Comparison of ENCODE assay signal across 18 cellular contexts in the genomic region with DNA sequence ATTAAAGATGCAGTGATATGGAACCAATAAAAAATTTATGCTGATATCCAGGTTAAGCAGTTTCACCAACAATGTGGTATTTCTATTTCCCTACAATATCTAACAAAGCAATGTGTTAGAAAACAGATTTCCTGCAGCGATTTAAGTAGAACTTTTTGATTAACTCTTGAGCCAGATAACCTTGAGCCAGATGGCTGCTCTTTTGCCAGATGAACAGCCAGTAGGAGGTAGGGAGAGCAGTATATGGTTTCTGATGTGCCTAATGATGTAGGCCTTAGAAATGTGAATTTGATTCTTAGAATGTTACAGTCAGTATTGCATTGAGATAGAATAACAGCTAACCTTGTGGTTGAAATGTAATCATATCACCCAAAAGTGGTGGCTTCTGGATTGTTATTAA. TPM values are rescaled to one million over a fixed set of nuclear protein-coding genes. Genes with fewer than 3 reads are reported as not detected.
DNase-seq lines count a peak whose midpoint lies in the region; ATAC-seq, FAIRE-seq and TF ChIP-seq lines count a peak whose summit lies in the region.
"Had no signal": no experiment of that assay in that cellular context is flagged by ENCODE, and none has a peak within 500 bp of the region (broad histone marks: within the 10 kb centered on the region; RNA-seq: fewer than 3 reads in every experiment).

No MANE protein-coding gene starts in this region.

- in situ Hi-C loops in GM13977 (cut with MboI; ENCODE audit: low pct_unique_long_range_greater_than_20kb, low sequenced_read_pairs, unreplicated experiment): no loop called here

- DNase-seq in activated CD4-positive, CD25-positive, alpha-beta regulatory T cell treated with anti-CD3 and anti-CD28 coated beads, Interleukin-2, amount 50 U/mL, for 72 hours: no peak
- DNase-seq in GM12891 (ENCODE audit: insufficient read length, low spot score) (no peak), NCI-H82 treated with DMSO at 0.1 percent for 48 hours (lab: John Stamatoyannopoulos, UW; ENCODE audit: unreplicated experiment) (peak; percentile 9), cerebellum (ENCODE audit: low spot score) (peak; percentile 38), left ventricle myocardium inferior (no peak), superior temporal gyrus (ENCODE audit: extremely low spot score) (no peak), GM13977 (ENCODE audit: low spot score) (no peak)
- DNase-seq: CD4-positive, CD25-positive, alpha-beta regulatory T cell; DMS79 treated with DMSO at 0.1 percent for 48 hours; EL; GDM1; GM23248; IMR-90; KBM-7 had no signal

- peaks cover 5% of the 10 kb centered on the region for H3K4me1 ChIP-seq in left ventricle myocardium inferior
- H3K4me1 ChIP-seq: BLaER1 treated with 17β-estradiol and CSF1 and Interleukin-3, amounts not matched to agents 10 nM and 100 nM had no signal

- no peak overlapping the region for H3K4me3 ChIP-seq in left ventricle myocardium inferior
- H3K4me3 ChIP-seq: BLaER1 treated with 17β-estradiol and CSF1 and Interleukin-3, amounts not matched to agents 10 nM and 100 nM; GM23248; HAP-1 had no signal

- H3K27ac ChIP-seq in left ventricle myocardium inferior (replicated peaks): no peak overlapping the region
- H3K27ac ChIP-seq: 22Rv1; BLaER1 treated with 17β-estradiol and CSF1 and Interleukin-3, amounts not matched to agents 10 nM and 100 nM; GM23248 had no signal

- no peaks in the 10 kb centered on the region for H3K27me3 ChIP-seq in left ventricle myocardium inferior (ENCODE audit: low read depth)
- H3K27me3 ChIP-seq: BLaER1 treated with 17β-estradiol and CSF1 and Interleukin-3, amounts not matched to agents 10 nM and 100 nM had no signal

- TF ChIP-seq CTCF in left ventricle myocardium inferior (IDR thresholded peaks at IDR 0.05; ENCODE audit: borderline replicate concordance) (no peak), GM13977 (IDR thresholded peaks at IDR 0.05; ENCODE audit: extremely low read depth, insufficient read depth, missing control alignments) (no peak)

- intact Hi-C loops in left ventricle myocardium inferior (cut with micrococcal nuclease): no loop called here

- H3K36me3 ChIP-seq in left ventricle myocardium inferior: peaks cover 12% of the 10 kb centered on the region
- H3K36me3 ChIP-seq: HAP-1 had no signal

- no peak for TF ChIP-seq POLR2A in GM12891 (IDR thresholded peaks at IDR 0.05; ENCODE audit: low read depth, low read length)

- ATAC-seq in activated CD4-positive, CD25-positive, alpha-beta regulatory T cell treated with anti-CD3 and anti-CD28 coated beads, Interleukin-2, amount 50 U/mL, for 24 hours: peak; percentile 16 to 30

- FAIRE-seq in GM12891 (lab: Jason Lieb, UNC): peak; percentile 68

- H3K9me3 ChIP-seq in left ventricle myocardium inferior (replicated peaks): no peaks in the 10 kb centered on the region
- H3K9me3 ChIP-seq: BLaER1 treated with 17β-estradiol and CSF1 and Interleukin-3, amounts not matched to agents 10 nM and 100 nM; HAP-1 had no signal

TF ChIP-seq in GM12891, 5 proteins besides CTCF, POLR2A, EP300 and RAD21:
- TF ChIP-seq SPI1 (IDR thresholded peaks at IDR 0.05; ENCODE audit: low read depth, low read length) (no peak), TAF1 (IDR thresholded peaks at IDR 0.05; ENCODE audit: low read depth, low read length) (no peak), PAX5 (IDR thresholded peaks at IDR 0.05; ENCODE audit: insufficient read depth, low read length, severe bottlenecking) (no peak)

RNA-seq across cellular contexts. Expression of a gene that starts 31.1 kb away (rescaled TPM):
- polyA plus RNA-seq in GM12891 (2012; ENCODE audit: low read depth, missing spikeins): 14.6 TPM
- total RNA-seq in cerebellum: 39.0 TPM
- 2.5 TPM for total RNA-seq in left ventricle myocardium inferior

RNA-seq across cellular contexts. Expression of a gene that starts 41.5 kb away (rescaled TPM):
- 60.5 TPM for polyA plus RNA-seq in GM12891 (2012; ENCODE audit: low read depth, missing spikeins)
- total RNA-seq in cerebellum (13.2 TPM), left ventricle myocardium inferior (89.4 TPM)

RNA-seq across cellular contexts. Expression of a gene that starts 59.5 kb away (rescaled TPM):
- polyA plus RNA-seq in GM12891 (2012; ENCODE audit: low read depth, missing spikeins): 0.39 TPM
- total RNA-seq in cerebellum (not detected), left ventricle myocardium inferior (not detected)
- total RNA-seq: CD4-positive, CD25-positive, alpha-beta regulatory T cell; IMR-90 had no signal
- polyA plus RNA-seq: GM23248, IMR-90 had no signal

Comparison
In these comparisons a context has a peak if more than half of its experiments do, and no peak if none do; other contexts are left out.
1. DNase-seq: peak in NCI-H82 treated with DMSO at 0.1 percent for 48 hours (single experiment) and cerebellum (single experiment); none in activated CD4-positive, CD25-positive, alpha-beta regulatory T cell treated with anti-CD3 and anti-CD28 coated beads, Interleukin-2, amount 50 U/mL, for 72 hours (single experiment), GM12891 (single experiment), left ventricle myocardium inferior (single experiment), superior temporal gyrus (single experiment) and GM13977 (single experiment).
2. RNA of a gene that starts 31.1 kb away (total RNA-seq): 39.0 TPM in cerebellum (single experiment); 2.5 TPM in left ventricle myocardium inferior (single experiment); every median in the first group is over 10 times any median in the second.